ENCODE assay signal across 8 cellular contexts in genomic region chr17:56960596-56961538, GRCh38. TPM values are rescaled to one million over a fixed set of nuclear protein-coding genes. Genes with fewer than 3 reads are reported as not detected.
DNase-seq lines count a peak whose midpoint lies in the region; ATAC-seq and TF ChIP-seq lines count a peak whose summit lies in the region.

Gene COIL, minus strand, starts transcription at chr17:56961050. Its CDS starts 31 bp downstream, at chr17:56961019.

- TF ChIP-seq CTCF in coronary artery (IDR thresholded peaks at IDR 0.05) = peak; percentile 97
- TF ChIP-seq CTCF in left lung (IDR thresholded peaks at IDR 0.05) = peak; percentile 99

- no peaks in the 10 kb centered on the region for H3K27me3 ChIP-seq in left lung

- H3K27ac ChIP-seq in coronary artery = peak within 1 kb of the TSS; percentile 85 to 90
- peak within 1 kb of the TSS; percentile 83 to 85 for H3K27ac ChIP-seq in left lung

- intact Hi-C loops in left lung (cut with DNase I) = no loop called here

- H3K36me3 ChIP-seq in left lung = no peaks in the 10 kb centered on the region

- no peaks in the 10 kb centered on the region for H3K9me3 ChIP-seq in left lung

- H3K4me3 ChIP-seq in coronary artery (peak within 1 kb of the TSS; percentile 95), left lung (peak within 1 kb of the TSS; percentile 73 to 79)

- DNase-seq in C1 segment of cervical spinal cord (lab: John Stamatoyannopoulos, UW) (peak; percentile 27 to 92 (median 88)), GM19240 (ENCODE audit: insufficient read length, low spot score) (peak; percentile 77), NCI-H524 treated with DMSO at 0.1 percent for 48 hours (lab: John Stamatoyannopoulos, UW) (peak; percentile 77), coronary artery (ENCODE audit: low spot score) (peak; percentile 91), left lung (peak; percentile 93 to 99)
- peak; percentile 96 for DNase-seq in activated CD4-positive, alpha-beta T cell treated with anti-CD3 and anti-CD28 coated beads for 48 hours
- DNase-seq in stimulated activated CD4-positive, alpha-beta T cell treated with anti-CD3 and anti-CD28 coated beads, Interleukin-2, amount 100 ng/mL, for 48 hours = peak; percentile 98

- peaks cover 8 to 27% of the 10 kb centered on the region in 2 donors for H3K4me1 ChIP-seq in left lung

- peak; percentile 96 for ATAC-seq in HG03460 (IDR thresholded peaks at IDR 0.05; ENCODE audit: unreplicated experiment)
- ATAC-seq in left lung = peak; percentile 100

RNA-seq across cellular contexts. Expression of gene COIL, which starts in this region (rescaled TPM):
- 10 to 100 TPM; 10.9 to 12.3 TPM for total RNA-seq in left lung

Comparison
In these comparisons a context has a peak if more than half of its experiments do, and no peak if none do; other contexts are left out.
1. Peak in every context shown above with its lines: DNase-seq, ATAC-seq, H3K4me3 ChIP-seq and H3K27ac ChIP-seq.